ENCODE assay signal across 15 cellular contexts in genomic region chr10:16341637-16342036, GRCh38.
DNase-seq lines count a peak whose midpoint lies in the region; ATAC-seq and TF ChIP-seq lines count a peak whose summit lies in the region.
"Had no signal": no experiment of that assay in that cellular context is flagged by ENCODE, and none has a peak within 500 bp of the region (broad histone marks: within the 10 kb centered on the region; RNA-seq: fewer than 3 reads in every experiment).

No MANE protein-coding gene starts in this region.

- no peaks in the 10 kb centered on the region for H3K9me3 ChIP-seq in RWPE2 (ENCODE audit: severe bottlenecking)
- H3K9me3 ChIP-seq in vagina = no peaks in the 10 kb centered on the region

- no peak overlapping the region for H3K27ac ChIP-seq in RWPE2 (ENCODE audit: poor library complexity, severe bottlenecking)
- no peak overlapping the region for H3K27ac ChIP-seq in foreskin keratinocyte
- no peak overlapping the region for H3K27ac ChIP-seq in coronary artery
- no peak overlapping the region for H3K27ac ChIP-seq in vagina

- ATAC-seq in RWPE2 (ENCODE audit: low read depth) = 0 out of 3 replicates have a peak, but pooled peaks have one; percentile 19
- ATAC-seq in foreskin keratinocyte = no peak
- ATAC-seq: HepG2 had no signal

- no peak for TF ChIP-seq CTCF in RWPE2 (IDR thresholded peaks at IDR 0.05; ENCODE audit: poor library complexity, severe bottlenecking)
- no peak for TF ChIP-seq CTCF in foreskin keratinocyte (conservative IDR thresholded peaks at IDR 0.05)
- TF ChIP-seq CTCF in coronary artery (IDR thresholded peaks at IDR 0.05) = no peak
- TF ChIP-seq CTCF in vagina (IDR thresholded peaks at IDR 0.05) = no peak

- no peak for TF ChIP-seq POLR2A in vagina (IDR thresholded peaks at IDR 0.05)

- intact Hi-C loops in vagina (cut with DNase I) = no loop called here

- DNase-seq in Daoy (ENCODE audit: low read depth) (peak; percentile 20), RWPE2 (ENCODE audit: low spot score) (no peak), foreskin keratinocyte (peak; percentile 3 to 19), renal cortical epithelial cell (ENCODE audit: low read depth) (peak; percentile 70), coronary artery (ENCODE audit: low spot score) (no peak), vagina (ENCODE audit: extremely low spot score in 2 of 2) (no peak), NCI-H226 (no peak)
- DNase-seq: ACHN; C1 segment of cervical spinal cord; CD4-positive, alpha-beta T cell; DMS79 treated with DMSO at 0.1 percent for 48 hours; GF-D8; GOT3; H9 had no signal

- no peaks in the 10 kb centered on the region for H3K27me3 ChIP-seq in RWPE2 (ENCODE audit: insufficient read depth, poor library complexity, severe bottlenecking)
- no peaks in the 10 kb centered on the region for H3K27me3 ChIP-seq in foreskin keratinocyte
- no peaks in the 10 kb centered on the region for H3K27me3 ChIP-seq in vagina

- H3K4me3 ChIP-seq in RWPE2 (ENCODE audit: severe bottlenecking) (no peak overlapping the region), coronary artery (no peak overlapping the region), vagina (no peak overlapping the region)

- H3K4me1 ChIP-seq in RWPE2 (ENCODE audit: insufficient read depth, poor library complexity, severe bottlenecking) (no peaks in the 10 kb centered on the region), foreskin keratinocyte (no peaks in the 10 kb centered on the region), vagina (no peaks in the 10 kb centered on the region)

- no peaks in the 10 kb centered on the region for H3K36me3 ChIP-seq in RWPE2 (ENCODE audit: low read depth)
- H3K36me3 ChIP-seq in vagina = no peaks in the 10 kb centered on the region

Comparison
In these comparisons a context has a peak if more than half of its experiments do, and no peak if none do; other contexts are left out.
1. DNase-seq: peak in Daoy (single experiment), foreskin keratinocyte (2 of 2) and renal cortical epithelial cell (single experiment); none in RWPE2 (single experiment), coronary artery (single experiment), vagina (0 of 2) and NCI-H226 (single experiment).